In genomic region chr2:129224022-129224421, GRCh38 we compare ENCODE assay signal across 28 cellular contexts.
A peak's percentile ranks its signal among the peaks of the same experiment; 100 is the strongest.
DNase-seq lines count a peak whose midpoint lies in the region; ATAC-seq, FAIRE-seq and TF ChIP-seq lines count a peak whose summit lies in the region.
"Had no signal": no experiment of that assay in that cellular context is flagged by ENCODE, and none has a peak within 500 bp of the region (broad histone marks: within the 10 kb centered on the region; RNA-seq: fewer than 3 reads in every experiment).

No MANE protein-coding gene starts in this region.

- FAIRE-seq in HepG2 (lab: Jason Lieb, UNC) (no peak), HTR-8/SVneo (lab: Jason Lieb, UNC) (peak; percentile 16), bronchial epithelial cell (lab: Jason Lieb, UNC) (peak; percentile 28), urothelium cell line (lab: Jason Lieb, UNC) (peak; percentile 56)
- FAIRE-seq: A204.1, GM12892, GM18507 had no signal

- ATAC-seq in HepG2 (no peak), right lobe of liver (no peak)
- ATAC-seq: GM12878 had no signal

- TF ChIP-seq EP300 in HepG2 (IDR thresholded peaks at IDR 0.05; ENCODE audit: low read depth in 2 of 2, low read length in 2 of 2) (no peak), HepG2 (CRISPR knock-in tag; IDR thresholded peaks at IDR 0.05; ENCODE audit: borderline replicate concordance) (no peak)

- peaks cover 44% of the 10 kb centered on the region for H3K9me3 Mint-ChIP-seq in HFFc6

- H3K4me2 ChIP-seq in HepG2 (ENCODE audit: low read depth, low read length): no peak overlapping the region
- H3K4me2 ChIP-seq: BLaER1 had no signal

- H3K36me3 Mint-ChIP-seq in HFFc6 (ENCODE audit: low read depth): no peaks in the 10 kb centered on the region
- H3K36me3 Mint-ChIP-seq: CD14-positive monocyte; CD4-positive, alpha-beta memory T cell; CD4-positive, CD25-positive, alpha-beta regulatory T cell had no signal

- BruUV-seq in HepG2 (replicated peaks; lab: Mats Ljungman, UMichigan): no TSS peak

- H3K36me3 ChIP-seq in HepG2 (replicated peaks in 1 of 2; ENCODE audit: control insufficient read depth in 1 of 2, insufficient read depth in 2 of 2, low read length in 2 of 2): no peaks in the 10 kb centered on the region
- H3K36me3 ChIP-seq in right lobe of liver: no peaks in the 10 kb centered on the region
- no peaks in the 10 kb centered on the region for H3K36me3 ChIP-seq in bronchial epithelial cell (ENCODE audit: control insufficient read depth, insufficient read depth, low read length)
- H3K36me3 ChIP-seq: BE2C, BLaER1 had no signal

- H4K20me1 ChIP-seq in HepG2 (ENCODE audit: insufficient read depth, low read length): no peaks in the 10 kb centered on the region
- H4K20me1 ChIP-seq: BLaER1 had no signal

- H3K9me3 ChIP-seq in HepG2 (ENCODE audit: low read length) (no peaks in the 10 kb centered on the region), right lobe of liver (no peaks in the 10 kb centered on the region)
- H3K9me3 ChIP-seq: BE2C, BLaER1 had no signal

- intact Hi-C loops in HepG2 (cut with micrococcal nuclease; ENCODE audit: unreplicated experiment): no loop called here
- intact Hi-C loops in right lobe of liver (cut with DNase I): no loop called here

- H3K4me1 ChIP-seq in HepG2 (ENCODE audit: insufficient read depth, low read length) (no peaks in the 10 kb centered on the region), right lobe of liver (no peaks in the 10 kb centered on the region)
- H3K4me1 ChIP-seq: BE2C, BLaER1 had no signal

- in situ Hi-C loops in HepG2 (cut with HindIII; ENCODE audit: extremely low pct_ligation_motif_present, low pct_unique_long_range_greater_than_20kb): no loop called here

- H3K27ac Mint-ChIP-seq in HFFc6: no peak overlapping the region
- H3K27ac Mint-ChIP-seq: CD4-positive, alpha-beta memory T cell; CD4-positive, CD25-positive, alpha-beta regulatory T cell; CD8-positive, alpha-beta memory T cell had no signal

- POLR2A ChIA-PET in HepG2 (lab: Yijun Ruan, JAX): no interaction called here

- TF ChIP-seq CTCF in HepG2 (CRISPR knock-in tag; IDR thresholded peaks at IDR 0.05) (no peak), right lobe of liver (IDR thresholded peaks at IDR 0.05) (no peak), bronchial epithelial cell (IDR thresholded peaks at IDR 0.05; ENCODE audit: insufficient read depth, low read length, severe bottlenecking) (no peak), HFFc6 (IDR thresholded peaks at IDR 0.05) (no peak)

- no peaks in the 10 kb centered on the region; a peak in 1 of 5 replicates for H3K27me3 ChIP-seq in HepG2 (ENCODE audit: control insufficient read depth in 1 of 2, insufficient read depth in 2 of 2, low read length in 2 of 2)
- H3K27me3 ChIP-seq in right lobe of liver: no peaks in the 10 kb centered on the region
- no peaks in the 10 kb centered on the region for H3K27me3 ChIP-seq in bronchial epithelial cell (ENCODE audit: control insufficient read depth, insufficient read depth, low read length)
- H3K27me3 ChIP-seq: BE2C, BLaER1 had no signal

- CTCF ChIA-PET in HepG2 (lab: Yijun Ruan, JAX; ENCODE audit: low intra/inter-chr PET ratio, low total read pairs): no interaction called here

- 11% methylated on average over 10 of the region's 10 CpGs for WGBS in HepG2 (ENCODE audit: low lambda C conversion rate)
- 64% methylated on average over 8 of the region's 10 CpGs for WGBS in right lobe of liver (ENCODE audit: insufficient coverage, low coverage, low lambda C conversion rate, missing lambda C conversion rate)

- no peaks in the 10 kb centered on the region for H3K4me1 Mint-ChIP-seq in HFFc6 (ENCODE audit: low read depth)
- H3K4me1 Mint-ChIP-seq: CD14-positive monocyte; CD4-positive, alpha-beta memory T cell; CD4-positive, CD25-positive, alpha-beta regulatory T cell; CD8-positive, alpha-beta memory T cell had no signal

- H3K4me3 ChIP-seq in HepG2 (replicated peaks in 1 of 3; ENCODE audit: insufficient read depth in 1 of 3, low read depth in 2 of 3, low read length in 3 of 3) (no peak overlapping the region), right lobe of liver (no peak overlapping the region), bronchial epithelial cell (ENCODE audit: low read depth, low read length) (no peak overlapping the region)
- H3K4me3 ChIP-seq: BLaER1, GM12878 had no signal

- H3K4me3 Mint-ChIP-seq in HFFc6: no peak overlapping the region
- H3K4me3 Mint-ChIP-seq: CD14-positive monocyte; CD4-positive, alpha-beta memory T cell; CD4-positive, CD25-positive, alpha-beta regulatory T cell; CD8-positive, alpha-beta memory T cell had no signal

- H3K27me3 Mint-ChIP-seq in HFFc6 (ENCODE audit: insufficient read depth): no peaks in the 10 kb centered on the region; the same call in 1 of the 2 replicates
- H3K27me3 Mint-ChIP-seq: CD4-positive, alpha-beta memory T cell; CD4-positive, CD25-positive, alpha-beta regulatory T cell; CD8-positive, alpha-beta memory T cell had no signal

- no peak for TF ChIP-seq RAD21 in HepG2 (CRISPR knock-in tag; IDR thresholded peaks at IDR 0.05)

- H3K9ac ChIP-seq in HepG2 (ENCODE audit: insufficient read depth, low read depth, low read length): no peak overlapping the region
- H3K9ac ChIP-seq: BLaER1 had no signal

- DNase-seq in HepG2 (ENCODE audit: low spot score): no peak
- DNase-seq in right lobe of liver: no peak
- no peak for DNase-seq in HTR-8/SVneo (ENCODE audit: insufficient read length, low spot score)
- no peak for DNase-seq in bronchial epithelial cell (ENCODE audit: low read depth)
- no peak for DNase-seq in urothelium cell line (ENCODE audit: low spot score)
- DNase-seq in HFFc6: no peak
- no peak for DNase-seq in NCI-H2171 (lab: John Stamatoyannopoulos, UW)
- DNase-seq: 8988T; ACHN; BE2C; C1 segment of cervical spinal cord; CD4-positive, alpha-beta memory T cell; CD4-positive, CD25-positive, alpha-beta regulatory T cell; CD8-positive, alpha-beta memory T cell; COR-L47; DMS 273 treated with DMSO at 0.1 percent for 48 hours; DMS153; DMS53; DMS79; DND-41; EL; GDM1 had no signal

- H2AFZ ChIP-seq in HepG2 (ENCODE audit: low read length): no peak overlapping the region

- no peaks in the 10 kb centered on the region for H3K79me2 ChIP-seq in HepG2 (ENCODE audit: insufficient read depth, low read length)

- H3K27ac ChIP-seq in HepG2 (ENCODE audit: extremely low read length, insufficient read depth, low read length) (no peak overlapping the region), right lobe of liver (no peak overlapping the region)
- H3K27ac ChIP-seq: BLaER1 had no signal

- TF ChIP-seq POLR2A in HepG2 (IDR thresholded peaks at IDR 0.05; ENCODE audit: insufficient read depth in 1 of 2, low read depth in 2 of 2, low read length in 2 of 2): no peak
- TF ChIP-seq POLR2A in right lobe of liver (IDR thresholded peaks at IDR 0.05): no peak

TF ChIP-seq in HepG2, 621 proteins besides CTCF, POLR2A, EP300 and RAD21:
- no peak for TF ChIP-seq MIXL1 (CRISPR knock-in tag; IDR thresholded peaks at IDR 0.05)
- peak; percentile 83 for TF ChIP-seq CREB1 (IDR thresholded peaks at IDR 0.05)
- TF ChIP-seq CREB1 (CRISPR knock-in tag; IDR thresholded peaks at IDR 0.05): no peak
- TF ChIP-seq ATF7 (IDR thresholded peaks at IDR 0.05): peak; percentile 60
- no peak for TF ChIP-seq ATF7 (CRISPR knock-in tag; IDR thresholded peaks at IDR 0.05)
